In genomic region chr4:3073158-3074077, GRCh38 we compare ENCODE assay signal across 8 cellular contexts. TPM values are rescaled to one million over a fixed set of nuclear protein-coding genes. Genes with fewer than 3 reads are reported as not detected.
A peak's percentile ranks its signal among the peaks of the same experiment; 100 is the strongest.
DNase-seq lines count a peak whose midpoint lies in the region; ATAC-seq, FAIRE-seq and TF ChIP-seq lines count a peak whose summit lies in the region.

No MANE protein-coding gene starts in this region.

- H3K36me3 ChIP-seq in CD8-positive, alpha-beta memory T cell (ENCODE audit: insufficient read depth, low read length), result no peaks in the 10 kb centered on the region
- no peaks in the 10 kb centered on the region for H3K36me3 ChIP-seq in KMS-11 (ENCODE audit: insufficient read depth)
- no peaks in the 10 kb centered on the region for H3K36me3 ChIP-seq in mucosa of stomach (ENCODE audit: control insufficient read depth, insufficient read depth, low read length)

- peaks cover 9% of the 10 kb centered on the region; the same call in 1 of the 2 replicates for H3K79me2 ChIP-seq in KMS-11 (ENCODE audit: insufficient read depth, low read depth)

- no peaks in the 10 kb centered on the region for H3K27me3 ChIP-seq in CD8-positive, alpha-beta memory T cell (ENCODE audit: insufficient read depth, low read length, poor library complexity, severe bottlenecking)
- H3K27me3 ChIP-seq in KMS-11 (ENCODE audit: insufficient read depth, low read depth) (no peaks in the 10 kb centered on the region; the same call in 1 of the 2 replicates), mucosa of stomach (ENCODE audit: control insufficient read depth, insufficient read depth, low read length) (no peaks in the 10 kb centered on the region)

- H3K27ac Mint-ChIP-seq in CD8-positive, alpha-beta memory T cell, result peak overlapping the region in 1 of 8 donors; percentile 70
- H3K27ac Mint-ChIP-seq in chondrocyte (ENCODE audit: unreplicated experiment), result no peak overlapping the region

- CTCF ChIA-PET in CD8-positive, alpha-beta memory T cell (lab: Charles Lee), result interaction anchor here (0.7 to 1.0 kb wide), 2 partner anchors 106 to 536 kb away, joined by 3 read pairs; no protein-coding TSS in a partner anchor

- peak overlapping the region; percentile 61 for H2AFZ ChIP-seq in KMS-11 (ENCODE audit: low read depth)

- H3K36me3 Mint-ChIP-seq in CD8-positive, alpha-beta memory T cell, result peaks cover 0 to 4% (median 2%) of the 10 kb centered on the region in 3 donors
- H3K36me3 Mint-ChIP-seq in chondrocyte (ENCODE audit: low read depth), result no peaks in the 10 kb centered on the region

- H3K4me2 ChIP-seq in KMS-11, result peak overlapping the region; percentile 45

- H3K4me3 ChIP-seq in CD8-positive, alpha-beta memory T cell (ENCODE audit: low read length), result peak overlapping the region; percentile 73
- H3K4me3 ChIP-seq in KMS-11 (IDR thresholded peaks at IDR 0.05; ENCODE audit: insufficient read depth, low read depth, low read length) (no peak overlapping the region), mucosa of stomach (ENCODE audit: low read length) (peak overlapping the region; percentile 41)

- H3K4me1 Mint-ChIP-seq in CD8-positive, alpha-beta memory T cell, result peaks cover 20 to 28% (median 27%) of the 10 kb centered on the region in 3 donors
- peaks cover 23% of the 10 kb centered on the region for H3K4me1 Mint-ChIP-seq in chondrocyte (ENCODE audit: low read depth)

- H3K4me3 Mint-ChIP-seq in CD8-positive, alpha-beta memory T cell, result peak overlapping the region; percentile 12 to 93 (median 79)
- peak overlapping the region; percentile 51 for H3K4me3 Mint-ChIP-seq in chondrocyte (ENCODE audit: unreplicated experiment)

- H3K27ac ChIP-seq in CD8-positive, alpha-beta memory T cell (ENCODE audit: low read depth, low read length), result peak overlapping the region; percentile 48
- H3K27ac ChIP-seq in KMS-11, result no peak overlapping the region

- peaks cover 24% of the 10 kb centered on the region for H3K4me1 ChIP-seq in CD8-positive, alpha-beta memory T cell (ENCODE audit: insufficient read depth, low read length)
- H3K4me1 ChIP-seq in KMS-11 (ENCODE audit: low read depth, poor library complexity, severe bottlenecking), result peaks cover 11% of the 10 kb centered on the region
- H3K4me1 ChIP-seq in mucosa of stomach (ENCODE audit: control insufficient read depth, insufficient read depth, low read length), result no peaks in the 10 kb centered on the region

- FAIRE-seq in D721Med (lab: Jason Lieb, UNC), result no peak

- no peak for TF ChIP-seq CTCF in KMS-11 (conservative IDR thresholded peaks at IDR 0.05; ENCODE audit: low read depth, low read length)
- peak; percentile 60 for TF ChIP-seq CTCF in chondrocyte (IDR thresholded peaks at IDR 0.05)
- no peak for TF ChIP-seq CTCF in D721Med (IDR thresholded peaks at IDR 0.05; ENCODE audit: insufficient read depth, missing control alignments)

- peaks cover 0 to 2% of the 10 kb centered on the region in 2 donors for H3K27me3 Mint-ChIP-seq in CD8-positive, alpha-beta memory T cell
- no peaks in the 10 kb centered on the region for H3K27me3 Mint-ChIP-seq in chondrocyte (ENCODE audit: low read depth)

- ATAC-seq in GM21515 (IDR thresholded peaks at IDR 0.05; ENCODE audit: unreplicated experiment) (peak; percentile 26), GM19452 (IDR thresholded peaks at IDR 0.05; ENCODE audit: unreplicated experiment) (no peak)

- DNase-seq in CD8-positive, alpha-beta memory T cell, result peak in 1 of 5 donors; percentile 5
- DNase-seq in chondrocyte (ENCODE audit: low spot score) (peak; percentile 93), dedifferentiated amniotic fluid mesenchymal stem cell (ENCODE audit: extremely low spot score) (no peak), D721Med (ENCODE audit: insufficient read length, low spot score) (no peak)

- POLR2A ChIA-PET in CD8-positive, alpha-beta memory T cell (lab: Charles Lee), result interaction anchor here (0.5 kb wide), 1 partner anchor 20 kb away, joined by 5 read pairs; no protein-coding TSS in a partner anchor

- H3K9me3 ChIP-seq in CD8-positive, alpha-beta memory T cell (ENCODE audit: low read length), result no peaks in the 10 kb centered on the region
- H3K9me3 ChIP-seq in mucosa of stomach (ENCODE audit: control insufficient read depth, low read length), result no peaks in the 10 kb centered on the region

- no peak overlapping the region for H3K9ac ChIP-seq in KMS-11
- peak overlapping the region; percentile 64 for H3K9ac ChIP-seq in mucosa of stomach (ENCODE audit: low read length)

- H3K9me3 Mint-ChIP-seq in CD8-positive, alpha-beta memory T cell, result no peaks in the 10 kb centered on the region
- no peaks in the 10 kb centered on the region for H3K9me3 Mint-ChIP-seq in chondrocyte (ENCODE audit: low read depth)

- H4K20me1 ChIP-seq in KMS-11 (ENCODE audit: insufficient read depth), result no peaks in the 10 kb centered on the region

RNA-seq across cellular contexts. Expression of gene HTT-AS, which starts 0.9 kb away (rescaled TPM):
- not detected for total RNA-seq in CD8-positive, alpha-beta memory T cell
- polyA plus RNA-seq in CD8-positive, alpha-beta memory T cell, result not detected
- total RNA-seq in chondrocyte, result not detected in 3 replicates

RNA-seq across cellular contexts. Expression of gene HTT, which starts 1.1 kb away (rescaled TPM):
- total RNA-seq in CD8-positive, alpha-beta memory T cell, result 10 to 100 TPM; 54.7 to 58.6 TPM
- 5.1 TPM for polyA plus RNA-seq in CD8-positive, alpha-beta memory T cell
- total RNA-seq in chondrocyte, result 27.3 to 54.7 TPM (median 38.5 TPM) in 3 replicates
